Comparison of ENCODE assay signal across 18 cellular contexts in the genomic region with DNA sequence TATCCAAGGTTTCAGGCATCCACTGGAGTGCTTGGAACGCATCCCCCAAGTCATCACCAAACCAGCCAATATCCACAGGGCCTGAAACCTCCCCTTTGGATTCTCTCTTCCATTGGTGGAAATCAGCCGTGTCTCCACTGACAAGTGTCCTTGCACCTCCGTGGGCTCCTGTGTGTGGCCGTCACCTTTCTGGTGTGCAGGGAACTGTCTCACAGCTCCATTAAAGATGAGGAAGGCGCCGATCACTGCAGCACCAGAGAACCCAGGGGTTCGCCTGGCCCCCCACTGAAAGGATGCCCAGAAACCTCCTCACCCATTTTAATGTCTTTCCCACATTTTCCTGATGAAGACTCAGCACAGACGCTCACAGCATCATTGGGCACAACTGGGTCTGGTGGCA.
"Had no signal": no experiment of that assay in that cellular context is flagged by ENCODE, and none has a peak within 500 bp of the region (broad histone marks: within the 10 kb centered on the region; RNA-seq: fewer than 3 reads in every experiment).

No MANE protein-coding gene starts in this region.

- H3K4me3 Mint-ChIP-seq: activated naive CD8-positive, alpha-beta T cell treated with anti-CD3 and anti-CD28 coated beads, Interleukin-2, amount 50 U/mL, for 24 hours; brain; naive thymus-derived CD8-positive, alpha-beta T cell had no signal

- H3K9ac ChIP-seq: parathyroid adenoma had no signal

- H3K27me3 ChIP-seq: SJSA1, tibial artery had no signal

- H2AFZ ChIP-seq: parathyroid adenoma had no signal

- H3K27ac Mint-ChIP-seq: activated naive CD8-positive, alpha-beta T cell treated with anti-CD3 and anti-CD28 coated beads, Interleukin-2, amount 50 U/mL, for 24 hours had no signal

- H3K36me3 Mint-ChIP-seq: brain; naive thymus-derived CD8-positive, alpha-beta T cell had no signal

- H3K79me2 ChIP-seq: parathyroid adenoma had no signal

- H3K36me3 ChIP-seq: neutrophil, SJSA1, tibial artery, WERI-Rb-1 had no signal

- DNase-seq: activated CD4-positive, alpha-beta T cell treated with anti-CD3 and anti-CD28 coated beads for 1 hour; anterior cingulate cortex; central memory CD4-positive, alpha-beta T cell; erythroblast; foreskin melanocyte; mesendoderm; stimulated activated naive CD4-positive, alpha-beta T cell; substantia nigra; SW 1271; T-helper 2 cell had no signal

- H3K9me3 Mint-ChIP-seq: activated naive CD8-positive, alpha-beta T cell treated with anti-CD3 and anti-CD28 coated beads, Interleukin-2, amount 50 U/mL, for 24 hours; naive thymus-derived CD8-positive, alpha-beta T cell had no signal

- H3K4me3 ChIP-seq: SJSA1, tibial artery had no signal

- H3K4me1 Mint-ChIP-seq: activated naive CD8-positive, alpha-beta T cell treated with anti-CD3 and anti-CD28 coated beads, Interleukin-2, amount 50 U/mL, for 24 hours had no signal

- H3K27me3 Mint-ChIP-seq: activated naive CD8-positive, alpha-beta T cell treated with anti-CD3 and anti-CD28 coated beads, Interleukin-2, amount 50 U/mL, for 24 hours had no signal

- H3K9me3 ChIP-seq: neutrophil, tibial artery had no signal

- H3K27ac ChIP-seq: neutrophil, parathyroid adenoma, SJSA1, tibial artery, WERI-Rb-1 had no signal
